In genomic region chr1:160211010-160211790, GRCh38 we compare ENCODE assay signal across 16 cellular contexts. TPM values are rescaled to one million over a fixed set of nuclear protein-coding genes. Genes with fewer than 3 reads are reported as not detected.
DNase-seq lines count a peak whose midpoint lies in the region; ATAC-seq and TF ChIP-seq lines count a peak whose summit lies in the region.
"Had no signal": no experiment of that assay in that cellular context is flagged by ENCODE, and none has a peak within 500 bp of the region (broad histone marks: within the 10 kb centered on the region; RNA-seq: fewer than 3 reads in every experiment).

No MANE protein-coding gene starts in this region.

- H3K27ac ChIP-seq in cardiac muscle cell (peak overlapping the region; percentile 67), lower lobe of right lung (peak overlapping the region; percentile 18), testis (peak overlapping the region; percentile 37 to 60)
- H3K27ac ChIP-seq in CD8-positive, alpha-beta T cell (ENCODE audit: low read depth, low read length): no peak overlapping the region

- no peak for ATAC-seq in lower lobe of right lung
- no peak for ATAC-seq in left colon
- ATAC-seq in CD8-positive, alpha-beta T cell: no peak
- ATAC-seq: natural killer cell treated with Interleukin-12 subunit alpha and Interleukin-12 subunit beta and Interleukin-15 and Interleukin-18, amount 100 ng/mL, for 72 hours had no signal

- WGBS in testis, 2 donors: 75 to 79% methylated on average over 10 of the region's 10 CpGs

- intact Hi-C loops in cardiac septum (cut with DNase I): no loop called here
- intact Hi-C loops in lower lobe of right lung (cut with DNase I): no loop called here
- intact Hi-C loops in testis (cut with DNase I; ENCODE audit: low total_unique reads): no loop called here
- intact Hi-C loops in left colon (cut with DNase I, micrococcal nuclease): loop anchor here in 1 of 2 donors (10.0 kb wide), 1 partner anchor 106 kb away; no protein-coding TSS in a partner anchor
- intact Hi-C loops in CD8-positive, alpha-beta T cell (cut with DNase I, micrococcal nuclease): no loop called here

- H3K27me3 Mint-ChIP-seq in CD8-positive, alpha-beta T cell (ENCODE audit: low read depth): no peaks in the 10 kb centered on the region
- H3K27me3 Mint-ChIP-seq: natural killer cell treated with Interleukin-12 subunit alpha and Interleukin-12 subunit beta and Interleukin-15 and Interleukin-18, amount 100 ng/mL, for 72 hours had no signal

- no peak for TF ChIP-seq POLR2A in testis (IDR thresholded peaks at IDR 0.05)

- no peak overlapping the region for H3K4me3 Mint-ChIP-seq in CD8-positive, alpha-beta T cell
- H3K4me3 Mint-ChIP-seq: natural killer cell treated with Interleukin-12 subunit alpha and Interleukin-12 subunit beta and Interleukin-15 and Interleukin-18, amount 100 ng/mL, for 72 hours had no signal

- H3K4me1 ChIP-seq in cardiac muscle cell (ENCODE audit: low read depth) (peaks cover 68% of the 10 kb centered on the region), lower lobe of right lung (peaks cover 42% of the 10 kb centered on the region), testis (peaks cover 63% of the 10 kb centered on the region)
- peaks cover 4% of the 10 kb centered on the region for H3K4me1 ChIP-seq in CD8-positive, alpha-beta T cell (ENCODE audit: insufficient read depth, low read length)

- TF ChIP-seq CTCF in cardiac muscle cell (IDR thresholded peaks at IDR 0.05; ENCODE audit: low read depth, low read length): no peak
- no peak for TF ChIP-seq CTCF in lower lobe of right lung (IDR thresholded peaks at IDR 0.05)
- TF ChIP-seq CTCF in testis (IDR thresholded peaks at IDR 0.05): no peak
- no peak for TF ChIP-seq CTCF in CD8-positive, alpha-beta T cell (IDR thresholded peaks at IDR 0.05)

- H3K4me1 Mint-ChIP-seq in CD8-positive, alpha-beta T cell (ENCODE audit: low read depth): peaks cover 25% of the 10 kb centered on the region

- H3K27ac Mint-ChIP-seq in CD8-positive, alpha-beta T cell: no peak overlapping the region

- H3K9me3 ChIP-seq in cardiac muscle cell (ENCODE audit: low read depth): no peaks in the 10 kb centered on the region
- no peaks in the 10 kb centered on the region for H3K9me3 ChIP-seq in lower lobe of right lung
- no peaks in the 10 kb centered on the region for H3K9me3 ChIP-seq in testis
- H3K9me3 ChIP-seq in CD8-positive, alpha-beta T cell (ENCODE audit: low read length): no peaks in the 10 kb centered on the region
- H3K9me3 ChIP-seq: BE2C, upper lobe of left lung had no signal

- CTCF ChIA-PET in CD8-positive, alpha-beta T cell (lab: Charles Lee): interaction anchor here (0.7 to 2.7 kb wide), 4 partner anchors 18 to 80 kb away, joined by 3 to 11 read pairs (median 6); no protein-coding TSS in a partner anchor

- DNase-seq in cardiac muscle cell (ENCODE audit: low read depth in 1 of 2, low spot score in 1 of 2) (no peak), cardiac septum (ENCODE audit: low spot score) (no peak), astrocyte of the hippocampus (ENCODE audit: low read depth, low spot score) (peak; percentile 62), lower lobe of right lung (no peak), testis (no peak), left colon (no peak)
- no peak for DNase-seq in CD8-positive, alpha-beta T cell
- no peak for DNase-seq in activated CD4-positive, alpha-beta T cell treated with anti-CD3 and anti-CD28 coated beads for 4 hours
- DNase-seq: BE2C; cortex of kidney; NCI-H1436 treated with DMSO at 0.1 percent for 48 hours; OCI-M1; stimulated activated CD4-positive, alpha-beta T cell treated with anti-CD3 and anti-CD28 coated beads, Interleukin-4, amount 100 ng/mL, for 1 hour; T-helper 9 cell; upper lobe of left lung had no signal

- H3K36me3 ChIP-seq in cardiac muscle cell: peaks cover 32% of the 10 kb centered on the region
- peaks cover 69% of the 10 kb centered on the region for H3K36me3 ChIP-seq in lower lobe of right lung
- H3K36me3 ChIP-seq in testis (ENCODE audit: low read depth, missing control alignments): peaks cover 3% of the 10 kb centered on the region
- H3K36me3 ChIP-seq in CD8-positive, alpha-beta T cell (ENCODE audit: insufficient read depth, low read length): peaks cover 16% of the 10 kb centered on the region

- H3K9me3 Mint-ChIP-seq in CD8-positive, alpha-beta T cell: no peaks in the 10 kb centered on the region
- H3K9me3 Mint-ChIP-seq: natural killer cell treated with Interleukin-12 subunit alpha and Interleukin-12 subunit beta and Interleukin-15 and Interleukin-18, amount 100 ng/mL, for 72 hours had no signal

- peaks cover 63% of the 10 kb centered on the region for H3K36me3 Mint-ChIP-seq in CD8-positive, alpha-beta T cell

- POLR2A ChIA-PET in CD8-positive, alpha-beta T cell (lab: Charles Lee): interaction anchor here (0.8 kb wide), 1 partner anchor 52 kb away, joined by 3 read pairs; no protein-coding TSS in a partner anchor

- no peak overlapping the region for H3K4me3 ChIP-seq in cardiac muscle cell
- no peak overlapping the region for H3K4me3 ChIP-seq in lower lobe of right lung
- no peak overlapping the region for H3K4me3 ChIP-seq in testis
- H3K4me3 ChIP-seq in CD8-positive, alpha-beta T cell (ENCODE audit: low read depth, low read length): no peak overlapping the region
- H3K4me3 ChIP-seq: upper lobe of left lung had no signal

- no peaks in the 10 kb centered on the region for H3K27me3 ChIP-seq in cardiac muscle cell
- H3K27me3 ChIP-seq in lower lobe of right lung (ENCODE audit: low read depth): no peaks in the 10 kb centered on the region
- H3K27me3 ChIP-seq in testis: no peaks in the 10 kb centered on the region
- no peaks in the 10 kb centered on the region for H3K27me3 ChIP-seq in CD8-positive, alpha-beta T cell (ENCODE audit: insufficient read depth, low read length)
- H3K27me3 ChIP-seq: BE2C, upper lobe of left lung had no signal

RNA-seq across cellular contexts. Expression of gene PEA15, which starts 6.0 kb away (rescaled TPM):
- 112 and 194 TPM in 2 replicates for total RNA-seq in cardiac muscle cell
- 64.5 and 93.2 TPM in 2 replicates for polyA plus RNA-seq in cardiac muscle cell
- total RNA-seq in cardiac septum: 317 TPM
- total RNA-seq in lower lobe of right lung: 132 TPM
- total RNA-seq in testis: 100 to 1,000 TPM; 168 to 229 TPM
- polyA plus RNA-seq in testis (ENCODE audit: insufficient read depth, low read depth, low replicate concordance): 421 TPM
- 10 to 100 TPM; 26.2 to 42.4 TPM for total RNA-seq in left colon
- total RNA-seq in CD8-positive, alpha-beta T cell: 10 to 100 TPM in 1 of 2 experiments, 1 to 10 TPM in 1; 9.1 to 10.9 TPM

RNA-seq across cellular contexts. Expression of gene CASQ1, which starts 20.8 kb away (rescaled TPM):
- 21.4 and 28.3 TPM in 2 replicates for total RNA-seq in cardiac muscle cell
- 22.5 and 23.6 TPM in 2 replicates for polyA plus RNA-seq in cardiac muscle cell
- total RNA-seq in cardiac septum: 57.8 TPM
- 0.27 TPM for total RNA-seq in lower lobe of right lung
- 1 to 10 TPM; 3.4 to 5.6 TPM for total RNA-seq in testis
- polyA plus RNA-seq in testis (ENCODE audit: insufficient read depth, low read depth, low replicate concordance): 10.2 TPM
- under 1 TPM in 1 of 2 donors, not detected in 1; 0.64 TPM for total RNA-seq in left colon
- total RNA-seq in CD8-positive, alpha-beta T cell: not detected
- total RNA-seq: natural killer cell treated with Interleukin-12 subunit alpha and Interleukin-12 subunit beta and Interleukin-15 and Interleukin-18, amount 100 ng/mL, for 72 hours had no signal

RNA-seq across cellular contexts. Expression of gene DCAF8, which starts 51.1 kb away (rescaled TPM):
- total RNA-seq in cardiac muscle cell (122 and 210 TPM in 2 replicates), cardiac septum (123 TPM), lower lobe of right lung (114 TPM), testis (100 to 1,000 TPM; 233 to 240 TPM), left colon (10 to 100 TPM; 83.3 to 92.8 TPM)
- polyA plus RNA-seq in cardiac muscle cell (151 and 176 TPM in 2 replicates), testis (ENCODE audit: insufficient read depth, low read depth, low replicate concordance) (127 TPM)
- total RNA-seq in CD8-positive, alpha-beta T cell: 100 to 1,000 TPM; 152 to 162 TPM

RNA-seq across cellular contexts. Expression of gene ATP1A4, which starts 59.8 kb away (rescaled TPM):
- total RNA-seq in cardiac muscle cell (0.57 TPM in 1 of 2 replicates, not detected in the other), cardiac septum (1.0 TPM), lower lobe of right lung (1.1 TPM), testis (10 to 100 TPM; 13.3 to 23.0 TPM), left colon (not detected)
- polyA plus RNA-seq in cardiac muscle cell (0.16 and 0.21 TPM in 2 replicates), testis (ENCODE audit: insufficient read depth, low read depth, low replicate concordance) (38.6 TPM)
- not detected for total RNA-seq in CD8-positive, alpha-beta T cell
- total RNA-seq: natural killer cell treated with Interleukin-12 subunit alpha and Interleukin-12 subunit beta and Interleukin-15 and Interleukin-18, amount 100 ng/mL, for 72 hours had no signal
